16 cellular contexts compared by ENCODE assay signal in genomic region chr1:200794506-200795065, GRCh38. TPM values are rescaled to one million over a fixed set of nuclear protein-coding genes. Genes with fewer than 3 reads are reported as not detected.
DNase-seq lines count a peak whose midpoint lies in the region; ATAC-seq, FAIRE-seq and TF ChIP-seq lines count a peak whose summit lies in the region.
"Had no signal": no experiment of that assay in that cellular context is flagged by ENCODE, and none has a peak within 500 bp of the region (broad histone marks: within the 10 kb centered on the region; RNA-seq: fewer than 3 reads in every experiment).

No MANE protein-coding gene starts in this region.

- H2AFZ ChIP-seq in mammary epithelial cell (ENCODE audit: low read depth, low read length), result no peak overlapping the region

- peaks cover 3% of the 10 kb centered on the region for H4K20me1 ChIP-seq in mammary epithelial cell (ENCODE audit: insufficient read depth, low read length)

- TF ChIP-seq CTCF in BE2C (IDR thresholded peaks at IDR 0.05; ENCODE audit: low read depth, low read length) (no peak), mammary epithelial cell (conservative IDR thresholded peaks at IDR 0.05 in 1 of 2, IDR thresholded peaks at IDR 0.05 in 1 of 2; ENCODE audit: extremely low read depth in 1 of 2, insufficient read depth in 1 of 2, low read depth in 1 of 2, low read length in 2 of 2) (no peak), mucosa of descending colon (IDR thresholded peaks at IDR 0.05) (no peak), stomach (IDR thresholded peaks at IDR 0.05) (no peak), kidney (IDR thresholded peaks at IDR 0.05; ENCODE audit: borderline replicate concordance, extremely low read depth, insufficient read depth) (no peak)

- intact Hi-C loops in mammary epithelial cell (cut with micrococcal nuclease) (no loop called here), mucosa of descending colon (cut with DNase I, micrococcal nuclease) (no loop called here), stomach (cut with DNase I; ENCODE audit: low total_unique reads) (no loop called here), kidney (cut with DNase I) (no loop called here)

- FAIRE-seq in kidney (lab: Jason Lieb, UNC), result no peak

- peaks cover 2% of the 10 kb centered on the region for H3K36me3 ChIP-seq in BE2C
- H3K36me3 ChIP-seq in mammary epithelial cell (ENCODE audit: insufficient read depth, low read length), result peaks cover 7% of the 10 kb centered on the region
- no peaks in the 10 kb centered on the region for H3K36me3 ChIP-seq in mucosa of descending colon (ENCODE audit: low read depth)
- no peaks in the 10 kb centered on the region for H3K36me3 ChIP-seq in stomach
- no peaks in the 10 kb centered on the region for H3K36me3 ChIP-seq in kidney (ENCODE audit: control insufficient read depth in 1 of 2, insufficient read depth in 2 of 2, low read length in 2 of 2)
- H3K36me3 ChIP-seq: esophagus squamous epithelium, spleen had no signal

- BruUV-seq in mammary epithelial cell (replicated peaks; lab: Mats Ljungman, UMichigan), result no TSS peak

- in situ Hi-C loops in mammary epithelial cell (cut with MboI; ENCODE audit: low sequenced_read_pairs in 2 of 2), result no loop called here

- dilution Hi-C loops in mammary epithelial cell (cut with HindIII; ENCODE audit: low sequenced_read_pairs), result no loop called here

- H3K27ac ChIP-seq in mammary epithelial cell (ENCODE audit: insufficient read depth, low read depth, low read length), result no peak overlapping the region
- H3K27ac ChIP-seq in stomach, result no peak overlapping the region
- H3K27ac ChIP-seq in kidney (ENCODE audit: low read depth in 2 of 2, low read length in 2 of 2), result no peak overlapping the region
- H3K27ac ChIP-seq: esophagus squamous epithelium, spleen had no signal

- 75% methylated on average over 1 of the region's 1 CpG for WGBS in mammary epithelial cell (ENCODE audit: low coverage, missing lambda C conversion rate)
- 90 to 100% (median 94%) methylated on average over 1 of the region's 1 CpG for WGBS in stomach, 5 donors

- H3K27me3 ChIP-seq in BE2C, result no peaks in the 10 kb centered on the region
- H3K27me3 ChIP-seq in mammary epithelial cell (ENCODE audit: insufficient read depth, low read length), result no peaks in the 10 kb centered on the region
- no peaks in the 10 kb centered on the region for H3K27me3 ChIP-seq in stomach
- H3K27me3 ChIP-seq: esophagus squamous epithelium, spleen had no signal

- ATAC-seq in mucosa of descending colon (peak; percentile 53), GM18517 (IDR thresholded peaks at IDR 0.05; ENCODE audit: unreplicated experiment) (no peak)

- no peak for TF ChIP-seq POLR2A in stomach (IDR thresholded peaks at IDR 0.05)

- no peak overlapping the region for H3K4me2 ChIP-seq in mammary epithelial cell (ENCODE audit: insufficient read depth, low read depth, low read length)

- H3K9me3 ChIP-seq in BE2C, result no peaks in the 10 kb centered on the region
- no peaks in the 10 kb centered on the region for H3K9me3 ChIP-seq in mammary epithelial cell (replicated peaks; ENCODE audit: insufficient read depth, low read length)
- no peaks in the 10 kb centered on the region for H3K9me3 ChIP-seq in mucosa of descending colon
- no peaks in the 10 kb centered on the region for H3K9me3 ChIP-seq in stomach
- no peaks in the 10 kb centered on the region for H3K9me3 ChIP-seq in kidney (ENCODE audit: control insufficient read depth in 1 of 2, low read length in 2 of 2)
- H3K9me3 ChIP-seq: esophagus squamous epithelium, spleen had no signal

- peaks cover 75% of the 10 kb centered on the region for H3K79me2 ChIP-seq in mammary epithelial cell (ENCODE audit: insufficient read depth, low read length)

- H3K4me1 ChIP-seq in BE2C (peaks cover 14% of the 10 kb centered on the region), mammary epithelial cell (ENCODE audit: insufficient read depth, low read length) (peaks cover 7% of the 10 kb centered on the region), mucosa of descending colon (ENCODE audit: low read depth) (no peaks in the 10 kb centered on the region), stomach (peaks cover 0 to 14% (median 6%) of the 10 kb centered on the region in 4 donors), kidney (ENCODE audit: control insufficient read depth in 1 of 2, insufficient read depth in 1 of 2, low read depth in 1 of 2, low read length in 2 of 2) (peaks cover 0 to 4% of the 10 kb centered on the region in 2 donors)
- H3K4me1 ChIP-seq: spleen had no signal

- peak; percentile 69 for DNase-seq in BE2C
- peak; percentile 56 for DNase-seq in HCEC 1CT
- peak; percentile 21 for DNase-seq in mammary epithelial cell
- no peak for DNase-seq in mucosa of descending colon
- no peak for DNase-seq in stomach
- DNase-seq in kidney, result no peak
- DNase-seq: activated CD4-positive, alpha-beta T cell treated with anti-CD3 and anti-CD28 coated beads, Interleukin-2, amount 10 ng/mL, durations not matched to agents 7 days and 5 days; activated gamma-delta T cell treated with Interleukin-2 at 50 U/mL for 16 hours; CD4-positive, alpha-beta memory T cell; effector CD8-positive, alpha-beta T cell; esophagus squamous epithelium; NCI-H2081; NCI-H524 treated with DMSO at 0.1 percent for 48 hours; SHP77 treated with DMSO at 0.1 percent for 48 hours; spleen had no signal

- H3K4me3 ChIP-seq in BE2C (ENCODE audit: low read depth, low read length) (no peak overlapping the region), mammary epithelial cell (replicated peaks in 1 of 3; ENCODE audit: insufficient read depth in 1 of 3, low read depth in 2 of 3, low read length in 3 of 3) (no peak overlapping the region), mucosa of descending colon (no peak overlapping the region), stomach (no peak overlapping the region), kidney (ENCODE audit: low read length in 2 of 2) (no peak overlapping the region)
- H3K4me3 ChIP-seq: esophagus squamous epithelium, spleen had no signal

- no peak for TF ChIP-seq EP300 in stomach (IDR thresholded peaks at IDR 0.05)

- H3K9ac ChIP-seq in mammary epithelial cell (ENCODE audit: insufficient read depth, low read length), result no peak overlapping the region
- H3K9ac ChIP-seq in kidney (ENCODE audit: low read length in 2 of 2), result no peak overlapping the region

- CTCF ChIA-PET in mammary epithelial cell (lab: Charles Lee; ENCODE audit: low non-redundant PET), result no interaction called here

RNA-seq across cellular contexts. Expression of gene CAMSAP2, which starts 55.9 kb away (rescaled TPM):
- polyA plus RNA-seq in BE2C (2012; ENCODE audit: insufficient read depth, insufficient read length, low read depth), result 27.5 TPM
- total RNA-seq in mammary epithelial cell, result 100 to 1,000 TPM in 1 of 2 donors, 10 to 100 TPM in 1; 79.7 to 118 TPM
- 17.9 TPM for polyA plus RNA-seq in mammary epithelial cell
- 107 TPM for polyA minus RNA-seq in mammary epithelial cell
- 10 to 100 TPM in 1 of 3 donors, 1 to 10 TPM in 2; 5.0 to 34.0 (median 7.1) TPM for total RNA-seq in mucosa of descending colon
- 10 to 100 TPM in 3 of 5 donors, 1 to 10 TPM in 2; 5.5 to 35.4 (median 16.5) TPM for total RNA-seq in stomach
- 1 to 10 TPM; 4.5 to 6.3 (median 6.1) TPM for polyA plus RNA-seq in stomach
- 30.3 TPM for total RNA-seq in kidney
- polyA plus RNA-seq in kidney (ENCODE audit: insufficient read depth, low read depth, low replicate concordance), result 7.5 TPM

Comparison
In these comparisons a context has a peak if more than half of its experiments do, and no peak if none do; other contexts are left out.
1. DNase-seq: peak in BE2C (single experiment), HCEC 1CT (single experiment) and mammary epithelial cell (single experiment); none in mucosa of descending colon (0 of 3), stomach (single experiment) and kidney (single experiment).